18 cellular contexts compared by ENCODE assay signal in genomic region chr5:129216001-129216400, GRCh38.
"Had no signal": no experiment of that assay in that cellular context is flagged by ENCODE, and none has a peak within 500 bp of the region (broad histone marks: within the 10 kb centered on the region; RNA-seq: fewer than 3 reads in every experiment).

No MANE protein-coding gene starts in this region.

- H3K4me3 ChIP-seq: esophagus muscularis mucosa, hepatocyte, mucosa of descending colon, suprapubic skin, thyroid gland, upper lobe of left lung had no signal

- H3K36me3 ChIP-seq: esophagus muscularis mucosa, suprapubic skin, thyroid gland, upper lobe of left lung had no signal

- H3K4me3 Mint-ChIP-seq: naive thymus-derived CD8-positive, alpha-beta T cell had no signal

- H3K4me1 Mint-ChIP-seq: naive thymus-derived CD8-positive, alpha-beta T cell had no signal

- H3K27ac ChIP-seq: epithelial cell of prostate, esophagus muscularis mucosa, foreskin keratinocyte, hepatocyte, suprapubic skin, thyroid gland, upper lobe of left lung had no signal

- H3K27ac Mint-ChIP-seq: naive thymus-derived CD8-positive, alpha-beta T cell; progenitor cell of endocrine pancreas had no signal

- H3K4me1 ChIP-seq: esophagus muscularis mucosa, foreskin keratinocyte, suprapubic skin, thyroid gland, upper lobe of left lung had no signal

- H3K9me3 ChIP-seq: thyroid gland had no signal

- H3K27me3 Mint-ChIP-seq: progenitor cell of endocrine pancreas had no signal

- H2AFZ ChIP-seq: hepatocyte had no signal

- DNase-seq: effector memory CD4-positive, alpha-beta T cell; foreskin keratinocyte; left cardiac atrium; naive thymus-derived CD8-positive, alpha-beta T cell; right cardiac atrium; small intestine; stimulated activated CD4-positive, alpha-beta T cell treated with anti-CD3 and anti-CD28 coated beads, Interleukin-12 subunit alpha, Interleukin-12 subunit beta, amount 100 ng/mL, for 4 hours; stimulated activated CD4-positive, alpha-beta T cell treated with anti-CD3 and anti-CD28 coated beads, Interleukin-2, amount 100 ng/mL, for 48 hours; stimulated activated naive CD8-positive, alpha-beta T cell treated with anti-CD3 and anti-CD28 coated beads, Interleukin-15, Interleukin-2, amounts not matched to agents 100 U/mL and 50 U/mL, for 24 hours; thyroid gland; upper lobe of left lung had no signal

- H3K27me3 ChIP-seq: esophagus muscularis mucosa, foreskin keratinocyte, hepatocyte, suprapubic skin, thyroid gland, upper lobe of left lung had no signal

- H3K4me2 ChIP-seq: hepatocyte had no signal

- ATAC-seq: foreskin keratinocyte; left cardiac atrium; mucosa of descending colon; naive thymus-derived CD8-positive, alpha-beta T cell; right cardiac atrium; stimulated activated naive CD8-positive, alpha-beta T cell treated with anti-CD3 and anti-CD28 coated beads, Interleukin-15, Interleukin-2, amounts not matched to agents 100 U/mL and 50 U/mL, for 24 hours had no signal

- FAIRE-seq: kidney, small intestine had no signal

- H3K79me2 ChIP-seq: hepatocyte had no signal
